Comparison of ENCODE assay signal across 25 cellular contexts in genomic region chr17:70525976-70526375, GRCh38.
"Had no signal": no experiment of that assay in that cellular context is flagged by ENCODE, and none has a peak within 500 bp of the region (broad histone marks: within the 10 kb centered on the region; RNA-seq: fewer than 3 reads in every experiment).

No MANE protein-coding gene starts in this region.

- H3K27me3 ChIP-seq: breast epithelium, heart right ventricle, sigmoid colon, testis, vagina had no signal

- H3K36me3 Mint-ChIP-seq: activated CD4-positive, alpha-beta memory T cell treated with anti-CD3 and anti-CD28 coated beads for 36 hours; activated naive CD8-positive, alpha-beta T cell treated with anti-CD3 and anti-CD28 coated beads for 36 hours; memory B cell; type B pancreatic cell had no signal

- H3K9me3 ChIP-seq: breast epithelium, heart right ventricle, sigmoid colon, testis, vagina had no signal

- ATAC-seq: heart right ventricle, left cardiac atrium had no signal

- H3K4me3 Mint-ChIP-seq: activated CD4-positive, alpha-beta memory T cell treated with anti-CD3 and anti-CD28 coated beads for 36 hours; activated naive CD8-positive, alpha-beta T cell treated with anti-CD3 and anti-CD28 coated beads for 36 hours; central memory CD8-positive, alpha-beta T cell; endodermal cell; memory B cell; nephron progenitor cell; type B pancreatic cell had no signal

- DNase-seq: activated CD4-positive, alpha-beta memory T cell treated with anti-CD3 and anti-CD28 coated beads for 36 hours; activated CD4-positive, alpha-beta T cell treated with anti-CD3 and anti-CD28 coated beads for 4 hours; activated CD4-positive, CD25-positive, alpha-beta regulatory T cell; activated naive CD4-positive, alpha-beta T cell treated with Interleukin-2 at 50 U/mL for 16 hours; activated naive CD8-positive, alpha-beta T cell treated with anti-CD3 and anti-CD28 coated beads for 36 hours; activated T-cell treated with anti-CD3 and anti-CD28 coated beads, Interleukin-2, amount 50 U/mL, for 48 hours; endodermal cell; heart right ventricle; islet precursor cell; left cardiac atrium; nephron progenitor cell; occipital lobe; posterior cingulate gyrus; sigmoid colon; stimulated activated CD4-positive, alpha-beta T cell treated with anti-CD3 and anti-CD28 coated beads, Interleukin-2, amount 100 ng/mL, for 48 hours; stimulated activated CD8-positive, alpha-beta memory T cell treated with anti-CD3 and anti-CD28 coated beads, Interleukin-4, amount 100 ng/mL, for 48 hours; stimulated activated naive CD4-positive, alpha-beta T cell; T1000; testis had no signal

- H3K36me3 ChIP-seq: breast epithelium, heart right ventricle, sigmoid colon, vagina had no signal

- H3K27ac ChIP-seq: breast epithelium, epithelial cell of prostate, heart right ventricle, sigmoid colon, testis, vagina had no signal

- H3K4me1 Mint-ChIP-seq: central memory CD8-positive, alpha-beta T cell; endodermal cell; memory B cell had no signal

- H3K4me3 ChIP-seq: breast epithelium, heart right ventricle, sigmoid colon, testis, vagina had no signal

- H3K27ac Mint-ChIP-seq: activated CD4-positive, alpha-beta memory T cell treated with anti-CD3 and anti-CD28 coated beads for 36 hours; activated naive CD8-positive, alpha-beta T cell treated with anti-CD3 and anti-CD28 coated beads for 36 hours; endodermal cell; memory B cell; nephron progenitor cell; type B pancreatic cell had no signal

- H3K9me3 Mint-ChIP-seq: activated CD4-positive, alpha-beta memory T cell treated with anti-CD3 and anti-CD28 coated beads for 36 hours; activated naive CD8-positive, alpha-beta T cell treated with anti-CD3 and anti-CD28 coated beads for 36 hours; endodermal cell; memory B cell; nephron progenitor cell; type B pancreatic cell had no signal

- H3K27me3 Mint-ChIP-seq: activated CD4-positive, alpha-beta memory T cell treated with anti-CD3 and anti-CD28 coated beads for 36 hours; activated naive CD8-positive, alpha-beta T cell treated with anti-CD3 and anti-CD28 coated beads for 36 hours; central memory CD8-positive, alpha-beta T cell; memory B cell; type B pancreatic cell had no signal

- H3K4me1 ChIP-seq: breast epithelium, testis, vagina had no signal
